ENCODE assay signal across 1 cellular context in genomic region chr3:40925228-40925627, GRCh38.
TF ChIP-seq lines count a peak whose summit lies in the region.

No MANE protein-coding gene starts in this region.

TF ChIP-seq in H1, 55 proteins besides CTCF, POLR2A, EP300 and RAD21 (continued from another document):
- no peak for TF ChIP-seq CHD7 (IDR thresholded peaks at IDR 0.05; ENCODE audit: insufficient replicate concordance, low read length)
- no peak for TF ChIP-seq POU5F1 (IDR thresholded peaks at IDR 0.05; ENCODE audit: low read depth, low read length)
- TF ChIP-seq MAFK (IDR thresholded peaks at IDR 0.05; ENCODE audit: low read depth, low read length) = no peak
- TF ChIP-seq RXRA (IDR thresholded peaks at IDR 0.05; ENCODE audit: insufficient read depth, low read depth, low read length) = no peak
- TF ChIP-seq, protein P1, sequence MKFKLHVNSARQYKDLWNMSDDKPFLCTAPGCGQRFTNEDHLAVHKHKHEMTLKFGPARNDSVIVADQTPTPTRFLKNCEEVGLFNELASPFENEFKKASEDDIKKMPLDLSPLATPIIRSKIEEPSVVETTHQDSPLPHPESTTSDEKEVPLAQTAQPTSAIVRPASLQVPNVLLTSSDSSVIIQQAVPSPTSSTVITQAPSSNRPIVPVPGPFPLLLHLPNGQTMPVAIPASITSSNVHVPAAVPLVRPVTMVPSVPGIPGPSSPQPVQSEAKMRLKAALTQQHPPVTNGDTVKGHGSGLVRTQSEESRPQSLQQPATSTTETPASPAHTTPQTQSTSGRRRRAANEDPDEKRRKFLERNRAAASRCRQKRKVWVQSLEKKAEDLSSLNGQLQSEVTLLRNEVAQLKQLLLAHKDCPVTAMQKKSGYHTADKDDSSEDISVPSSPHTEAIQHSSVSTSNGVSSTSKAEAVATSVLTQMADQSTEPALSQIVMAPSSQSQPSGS (IDR thresholded peaks at IDR 0.05; ENCODE audit: low read length) = no peak
TF ChIP-seq in H1: peak in this region for 0.
